Comparison of ENCODE assay signal across 1 cellular context in genomic region chr3:182793663-182794454, GRCh38.
TF ChIP-seq lines count a peak whose summit lies in the region.

No MANE protein-coding gene starts in this region.

TF ChIP-seq in H1, 55 proteins besides CTCF, POLR2A, EP300 and RAD21 (continued from another document):
- TF ChIP-seq RFX5 (IDR thresholded peaks at IDR 0.05; ENCODE audit: borderline replicate concordance, low read depth, low read length) (no peak), TAF1 (IDR thresholded peaks at IDR 0.05; ENCODE audit: low read depth, low read length) (peak; percentile 47; the same call in 1 of the 2 replicates), SUZ12 (IDR thresholded peaks at IDR 0.05; ENCODE audit: low read length) (peak; percentile 51; the same call in 1 of the 2 replicates), CHD1 (IDR thresholded peaks at IDR 0.05; ENCODE audit: low read depth, low read length) (no peak), YY1 (IDR thresholded peaks at IDR 0.05; ENCODE audit: low read depth, low read length) (peak; percentile 20; the same call in 1 of the 2 replicates), NANOG (IDR thresholded peaks at IDR 0.05; ENCODE audit: insufficient read depth, low read depth, low read length, poor library complexity, severe bottlenecking) (no peak), TCF12 (IDR thresholded peaks at IDR 0.05; ENCODE audit: low read depth, low read length) (no peak), JUND (IDR thresholded peaks at IDR 0.05; ENCODE audit: low read length) (no peak), HDAC6 (IDR thresholded peaks at IDR 0.05; ENCODE audit: low read depth, low read length) (no peak), CBX5 (IDR thresholded peaks at IDR 0.05; ENCODE audit: low read depth, low read length) (no peak), MAFK (IDR thresholded peaks at IDR 0.05; ENCODE audit: low read depth, low read length) (no peak), RBBP5 (IDR thresholded peaks at IDR 0.05; ENCODE audit: borderline replicate concordance, low read depth, low read length) (peak; percentile 95), RNF2 (IDR thresholded peaks at IDR 0.05; ENCODE audit: borderline replicate concordance, low read depth, low read length, missing control alignments, poor library complexity, severe bottlenecking) (no peak), PHF8 (conservative IDR thresholded peaks at IDR 0.05; ENCODE audit: low read depth, low read length) (peak; percentile 44), TEAD4 (IDR thresholded peaks at IDR 0.05; ENCODE audit: low read depth, low read length) (no peak), E2F6 (IDR thresholded peaks at IDR 0.05) (no peak), ASH2L (IDR thresholded peaks at IDR 0.05; ENCODE audit: low read length) (peak; percentile 92), CTBP2 (IDR thresholded peaks at IDR 0.05; ENCODE audit: borderline replicate concordance, insufficient read depth, insufficient read length, low read length) (no peak)
TF ChIP-seq in H1: peak in this region for 8.
